In the genomic region with DNA sequence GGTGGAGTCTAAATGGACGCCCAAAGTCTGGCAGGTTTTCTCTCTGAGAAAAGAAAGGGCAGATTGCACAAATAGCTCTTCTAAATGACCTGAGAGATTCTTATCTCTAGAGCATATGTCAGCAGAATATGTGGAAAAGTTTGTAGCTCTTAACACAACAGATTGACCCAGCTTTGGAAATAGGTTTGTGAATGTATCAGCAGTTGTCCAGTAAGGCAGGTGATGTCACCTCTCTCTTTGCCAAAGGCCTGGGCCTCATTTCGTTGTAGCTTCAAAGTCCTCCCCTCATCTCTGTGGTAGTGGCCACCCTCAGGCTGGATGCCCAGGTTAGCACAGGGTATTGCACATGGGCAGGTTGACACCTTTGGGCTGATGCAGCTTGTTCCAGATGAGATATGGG, we compare ENCODE assay signal across 23 cellular contexts. TPM values are rescaled to one million over a fixed set of nuclear protein-coding genes. Genes with fewer than 3 reads are reported as not detected.
DNase-seq lines count a peak whose midpoint lies in the region; ATAC-seq and TF ChIP-seq lines count a peak whose summit lies in the region.
"Had no signal": no experiment of that assay in that cellular context is flagged by ENCODE, and none has a peak within 500 bp of the region (broad histone marks: within the 10 kb centered on the region; RNA-seq: fewer than 3 reads in every experiment).

No MANE protein-coding gene starts in this region.

- no peak for TF ChIP-seq EP300 in sigmoid colon (IDR thresholded peaks at IDR 0.05)

- intact Hi-C loops in MCF 10A (cut with micrococcal nuclease) (no loop called here), breast epithelium (cut with DNase I; ENCODE audit: low total_unique reads) (loop anchor here (5.0 to 10.0 kb wide), 2 partner anchors 918 to 1546 kb away; a partner anchor contains a TSS), right lobe of liver (cut with DNase I) (no loop called here), sigmoid colon (cut with DNase I) (no loop called here), Calu3 (cut with micrococcal nuclease; ENCODE audit: unreplicated experiment) (no loop called here)

- no peak overlapping the region for H3K4me3 Mint-ChIP-seq in MCF 10A (ENCODE audit: unreplicated experiment)
- no peak overlapping the region for H3K4me3 Mint-ChIP-seq in Calu3 (ENCODE audit: low read depth, unreplicated experiment)
- H3K4me3 Mint-ChIP-seq: CD14-positive monocyte; CD8-positive, alpha-beta memory T cell; IgD-negative memory B cell had no signal

- H3K36me3 Mint-ChIP-seq in MCF 10A (ENCODE audit: insufficient read depth, unreplicated experiment) (peaks cover 56% of the 10 kb centered on the region), Calu3 (ENCODE audit: insufficient read depth, unreplicated experiment) (peaks cover 24% of the 10 kb centered on the region)

- H3K9me3 ChIP-seq in breast epithelium, result no peaks in the 10 kb centered on the region
- H3K9me3 ChIP-seq in right lobe of liver, result no peaks in the 10 kb centered on the region
- no peaks in the 10 kb centered on the region for H3K9me3 ChIP-seq in sigmoid colon
- H3K9me3 ChIP-seq: BE2C had no signal

- no peaks in the 10 kb centered on the region for H3K36me3 ChIP-seq in breast epithelium
- H3K36me3 ChIP-seq in right lobe of liver, result peaks cover 5 to 52% (median 22%) of the 10 kb centered on the region in 4 donors
- H3K36me3 ChIP-seq in sigmoid colon, result peaks cover 9 to 44% (median 19%) of the 10 kb centered on the region in 4 donors

- H3K4me3 ChIP-seq in breast epithelium (no peak overlapping the region), right lobe of liver (no peak overlapping the region), sigmoid colon (no peak overlapping the region)

- H3K27ac Mint-ChIP-seq in MCF 10A (ENCODE audit: low read depth, unreplicated experiment), result no peak overlapping the region
- H3K27ac Mint-ChIP-seq in Calu3 (ENCODE audit: unreplicated experiment), result no peak overlapping the region
- H3K27ac Mint-ChIP-seq: CD8-positive, alpha-beta memory T cell had no signal

- H3K9me3 Mint-ChIP-seq in MCF 10A (ENCODE audit: unreplicated experiment) (no peaks in the 10 kb centered on the region), Calu3 (ENCODE audit: low read depth, unreplicated experiment) (no peaks in the 10 kb centered on the region)
- H3K9me3 Mint-ChIP-seq: CD8-positive, alpha-beta memory T cell; IgD-negative memory B cell had no signal

- 33% methylated on average over 2 of the region's 2 CpGs for WGBS in right lobe of liver (ENCODE audit: insufficient coverage, low coverage, low lambda C conversion rate, missing lambda C conversion rate)
- 84 to 86% methylated on average over 2 of the region's 2 CpGs for WGBS in sigmoid colon, 2 donors

- no peaks in the 10 kb centered on the region for H3K27me3 ChIP-seq in breast epithelium
- H3K27me3 ChIP-seq in right lobe of liver, result no peaks in the 10 kb centered on the region
- H3K27me3 ChIP-seq in sigmoid colon, result no peaks in the 10 kb centered on the region
- H3K27me3 ChIP-seq: BE2C had no signal

- H3K4me1 Mint-ChIP-seq in MCF 10A (ENCODE audit: insufficient read depth, unreplicated experiment) (peaks cover 20% of the 10 kb centered on the region), Calu3 (ENCODE audit: low read depth, unreplicated experiment) (peaks cover 12% of the 10 kb centered on the region)
- H3K4me1 Mint-ChIP-seq: CD8-positive, alpha-beta memory T cell had no signal

- POLR2A ChIA-PET in MCF 10A (lab: Yijun Ruan, JAX), result interaction anchor here (0.6 to 1.0 kb wide), 2 partner anchors 32 to 139 kb away, joined by 3 to 4 read pairs; no protein-coding TSS in a partner anchor

- H3K27ac ChIP-seq in breast epithelium, result no peak overlapping the region
- peak overlapping the region; percentile 32 to 86 (median 33) for H3K27ac ChIP-seq in right lobe of liver
- H3K27ac ChIP-seq in sigmoid colon, result no peak overlapping the region
- H3K27ac ChIP-seq: KMS-11 had no signal

- DNase-seq in MCF 10A (ENCODE audit: unreplicated experiment), result no peak
- DNase-seq in breast epithelium (ENCODE audit: low spot score in 2 of 2), result no peak
- DNase-seq in amniotic epithelial cell (ENCODE audit: low read depth), result peak; percentile 21
- peak; percentile 77 to 93 (median 92) for DNase-seq in right lobe of liver
- DNase-seq in sigmoid colon, result no peak
- no peak for DNase-seq in Calu3
- DNase-seq in activated gamma-delta T cell treated with Interleukin-2 at 50 U/mL for 16 hours, result no peak
- DNase-seq: 8988T; ACHN; BE2C; CD8-positive, alpha-beta memory T cell; HCEC 1CT; NCI-H1092 treated with DMSO at 0.1 percent for 48 hours; NCI-H1436; NCI-H187; NCI-H446 treated with DMSO at 0.1 percent for 48 hours; NCI-H69; Right ventricle myocardium superior; RPMI8226 had no signal

- TF ChIP-seq CTCF in MCF 10A (IDR thresholded peaks at IDR 0.05; ENCODE audit: unreplicated experiment) (no peak), breast epithelium (IDR thresholded peaks at IDR 0.05) (no peak), right lobe of liver (IDR thresholded peaks at IDR 0.05) (no peak), sigmoid colon (IDR thresholded peaks at IDR 0.05) (no peak), Calu3 (IDR thresholded peaks at IDR 0.05; ENCODE audit: unreplicated experiment) (no peak)

- H3K4me1 ChIP-seq in breast epithelium (no peaks in the 10 kb centered on the region), right lobe of liver (peaks cover 0 to 48% (median 25%) of the 10 kb centered on the region in 4 donors), sigmoid colon (peaks cover 0 to 35% (median 22%) of the 10 kb centered on the region in 4 donors)

- ATAC-seq in right lobe of liver (peak; percentile 85 to 91 (median 87)), HG03342 (IDR thresholded peaks at IDR 0.05; ENCODE audit: unreplicated experiment) (no peak)

- CTCF ChIA-PET in MCF 10A (lab: Yijun Ruan, JAX), result no interaction called here
- CTCF ChIA-PET in Calu3 (lab: Charles Lee), result no interaction called here

- H3K27me3 Mint-ChIP-seq in MCF 10A (ENCODE audit: insufficient read depth, unreplicated experiment) (no peaks in the 10 kb centered on the region), Calu3 (ENCODE audit: unreplicated experiment) (no peaks in the 10 kb centered on the region)
- H3K27me3 Mint-ChIP-seq: CD8-positive, alpha-beta memory T cell; IgD-negative memory B cell had no signal

- TF ChIP-seq POLR2A in breast epithelium (IDR thresholded peaks at IDR 0.05), result no peak
- no peak for TF ChIP-seq POLR2A in right lobe of liver (IDR thresholded peaks at IDR 0.05)
- TF ChIP-seq POLR2A in sigmoid colon (IDR thresholded peaks at IDR 0.05), result no peak

- BruUV-seq in MCF 10A (replicated peaks; lab: Mats Ljungman, UMichigan) (TSS peak; percentile 18), Calu3 (replicated peaks; lab: Mats Ljungman, UMichigan) (no TSS peak)

RNA-seq across cellular contexts. Expression of a gene that starts 36.0 kb away (rescaled TPM):
- total RNA-seq in MCF 10A (2022) (42.7 and 47.7 TPM in 2 replicates), breast epithelium (10 to 100 TPM; 10.7 to 26.5 (median 11.0) TPM), right lobe of liver (100 to 1,000 TPM in 1 of 6 experiments, 10 to 100 TPM in 5; 26.2 to 109 (median 51.9) TPM), sigmoid colon (10 to 100 TPM; 13.8 to 15.1 (median 14.2) TPM), Calu3 (2022) (31.5 and 31.6 TPM in 2 replicates)
- 10 to 100 TPM in 2 of 3 donors, 1 to 10 TPM in 1; 4.2 to 23.0 (median 10.8) TPM for polyA plus RNA-seq in sigmoid colon

Comparison
In these comparisons a context has a peak if more than half of its experiments do, and no peak if none do; other contexts are left out.
1. DNase-seq: peak in amniotic epithelial cell (single experiment) and right lobe of liver (3 of 3); none in MCF 10A (single experiment), breast epithelium (0 of 2), sigmoid colon (single experiment), Calu3 (single experiment) and activated gamma-delta T cell treated with Interleukin-2 at 50 U/mL for 16 hours (single experiment).
2. H3K27ac ChIP-seq: peak in right lobe of liver (3 of 3); none in breast epithelium (0 of 2) and sigmoid colon (0 of 4).